ENCODE assay signal across 8 cellular contexts in genomic region chr18:74082476-74083070, GRCh38.
DNase-seq lines count a peak whose midpoint lies in the region; ATAC-seq and TF ChIP-seq lines count a peak whose summit lies in the region.

No MANE protein-coding gene starts in this region.

- H3K4me3 ChIP-seq in dorsolateral prefrontal cortex = peak overlapping the region in 21 of 59 donors; percentile 1 to 45 (median 21)

- H3K36me3 Mint-ChIP-seq in activated CD4-positive, alpha-beta T cell treated with anti-CD3 and anti-CD28 coated beads for 36 hours (ENCODE audit: low read depth) = no peaks in the 10 kb centered on the region

- CTCF ChIA-PET in activated CD4-positive, alpha-beta T cell treated with anti-CD3 and anti-CD28 coated beads for 36 hours (lab: Charles Lee) = interaction anchor here (0.6 to 2.8 kb wide), 19 partner anchors 9 to 416 kb away, joined by 3 to 19 read pairs (median 4); no protein-coding TSS in a partner anchor

- peak overlapping the region in 35 of 59 donors; percentile 1 to 74 (median 43) for H3K27ac ChIP-seq in dorsolateral prefrontal cortex
- peak overlapping the region; percentile 6 for H3K27ac ChIP-seq in temporal lobe (ENCODE audit: low read depth, low read length)

- peak overlapping the region; percentile 58 for H3K4me3 Mint-ChIP-seq in activated CD4-positive, alpha-beta T cell treated with anti-CD3 and anti-CD28 coated beads for 36 hours

- POLR2A ChIA-PET in activated CD4-positive, alpha-beta T cell treated with anti-CD3 and anti-CD28 coated beads for 36 hours (lab: Charles Lee) = interaction anchor here (0.6 to 1.6 kb wide), 4 partner anchors 17 to 57 kb away, joined by 3 to 4 read pairs (median 4); no protein-coding TSS in a partner anchor

- peak; percentile 26 to 61 for DNase-seq in NCI-H524 (lab: John Stamatoyannopoulos, UW)
- DNase-seq in NCI-H524 treated with DMSO at 0.1 percent for 48 hours (lab: John Stamatoyannopoulos, UW) = no peak
- peak; percentile 76 for DNase-seq in NCI-H1092 treated with DMSO at 0.1 percent for 48 hours (lab: John Stamatoyannopoulos, UW)
- DNase-seq in activated CD4-positive, alpha-beta T cell treated with anti-CD3 and anti-CD28 coated beads for 36 hours = peak; percentile 84
- DNase-seq in dorsolateral prefrontal cortex = peak in 8 of 10 donors; percentile 54 to 78 (median 66)
- DNase-seq in mucosa of gallbladder (ENCODE audit: low spot score) = peak; percentile 44

- TF ChIP-seq CTCF in dorsolateral prefrontal cortex (IDR thresholded peaks at IDR 0.05 in 54 of 56, conservative IDR thresholded peaks at IDR 0.05 in 2 of 56; ENCODE audit: low read depth in 1 of 56, partially characterized antibody in 56 of 56) = peak in 54 of 56 donors; percentile 14 to 82 (median 58)

- intact Hi-C loops in activated CD4-positive, alpha-beta T cell treated with anti-CD3 and anti-CD28 coated beads for 36 hours (cut with DNase I, micrococcal nuclease) = loop anchor here (1.0 to 2.0 kb wide), 5 partner anchors 18 to 66 kb away; partner anchors contain the start of gene TIMM21 (in 2 of the 2)
- intact Hi-C loops in dorsolateral prefrontal cortex (cut with DNase I) = loop anchor here in 1 of 2 donors (2.0 to 5.0 kb wide), 3 partner anchors 35 to 260 kb away; partner anchors contain the start of gene TIMM21

- H3K27ac Mint-ChIP-seq in activated CD4-positive, alpha-beta T cell treated with anti-CD3 and anti-CD28 coated beads for 36 hours = peak overlapping the region; percentile 96

- ATAC-seq in HG02642 (IDR thresholded peaks at IDR 0.05; ENCODE audit: poor library complexity, unreplicated experiment) = peak; percentile 85
- ATAC-seq in activated CD4-positive, alpha-beta T cell treated with anti-CD3 and anti-CD28 coated beads for 36 hours = peak; percentile 95

- no peaks in the 10 kb centered on the region for H3K27me3 Mint-ChIP-seq in activated CD4-positive, alpha-beta T cell treated with anti-CD3 and anti-CD28 coated beads for 36 hours

- H3K27me3 ChIP-seq in dorsolateral prefrontal cortex = no peaks in the 10 kb centered on the region

- peaks cover 18% of the 10 kb centered on the region for H3K4me1 Mint-ChIP-seq in activated CD4-positive, alpha-beta T cell treated with anti-CD3 and anti-CD28 coated beads for 36 hours

- H3K9me3 Mint-ChIP-seq in activated CD4-positive, alpha-beta T cell treated with anti-CD3 and anti-CD28 coated beads for 36 hours (ENCODE audit: low read depth) = no peaks in the 10 kb centered on the region
